Comparison of ENCODE assay signal across 22 cellular contexts in genomic region chr7:41416208-41416595, GRCh38.
"Had no signal": no experiment of that assay in that cellular context is flagged by ENCODE, and none has a peak within 500 bp of the region (broad histone marks: within the 10 kb centered on the region; RNA-seq: fewer than 3 reads in every experiment).

No MANE protein-coding gene starts in this region.

- DNase-seq: activated CD4-positive, alpha-beta T cell treated with anti-CD3 and anti-CD28 coated beads for 48 hours; activated CD8-positive, alpha-beta T cell treated with anti-CD3 and anti-CD28 coated beads for 36 hours; activated effector memory CD4-positive, alpha-beta T cell treated with anti-CD3 and anti-CD28 coated beads, Interleukin-2, amount 50 U/mL, for 16 hours; activated T-cell treated with anti-CD3 and anti-CD28 coated beads, Interleukin-2, amount 50 U/mL, for 48 hours; amniotic stem cell; central memory CD4-positive, alpha-beta T cell; colonic mucosa; esophagus squamous epithelium; kidney; left ventricle myocardium inferior; naive thymus-derived CD8-positive, alpha-beta T cell; posterior cingulate gyrus; retina; stimulated activated CD4-positive, alpha-beta T cell treated with anti-CD3 and anti-CD28 coated beads, Interleukin-2, amount 100 ng/mL, for 48 hours; T-helper 2 cell; thyroid gland had no signal

- H3K27ac ChIP-seq: colonic mucosa, esophagus squamous epithelium, gastroesophageal sphincter, left ventricle myocardium inferior, neutrophil, thyroid gland had no signal

- H3K4me1 ChIP-seq: colonic mucosa, esophagus squamous epithelium, gastroesophageal sphincter, left ventricle myocardium inferior, thyroid gland had no signal

- H3K9me3 ChIP-seq: colonic mucosa, esophagus squamous epithelium, gastroesophageal sphincter, neutrophil, thyroid gland had no signal

- H3K4me3 ChIP-seq: colonic mucosa, esophagus squamous epithelium, gastroesophageal sphincter, left ventricle myocardium inferior, thyroid gland had no signal

- ATAC-seq: activated CD8-positive, alpha-beta T cell treated with anti-CD3 and anti-CD28 coated beads for 36 hours; activated naive CD4-positive, alpha-beta T cell treated with anti-CD3 and anti-CD28 coated beads, Interleukin-2, amount 50 U/mL, for 72 hours; gastroesophageal sphincter; naive thymus-derived CD8-positive, alpha-beta T cell; stimulated activated memory B cell treated with anti-CD40 and anti-IgM and Interleukin-4, amounts not matched to agents 10 μg/mL and 1 μg/mL and 100 μg/mL, for 72 hours; WTC11 had no signal

- H3K27ac Mint-ChIP-seq: activated CD8-positive, alpha-beta T cell treated with anti-CD3 and anti-CD28 coated beads for 36 hours; activated naive CD4-positive, alpha-beta T cell treated with anti-CD3 and anti-CD28 coated beads, Interleukin-2, amount 50 U/mL, for 72 hours; memory B cell; naive thymus-derived CD8-positive, alpha-beta T cell; stimulated activated memory B cell treated with anti-CD40 and anti-IgM and Interleukin-4, amounts not matched to agents 10 μg/mL and 1 μg/mL and 100 μg/mL, for 72 hours; WTC11 had no signal

- H3K27me3 ChIP-seq: colonic mucosa, esophagus squamous epithelium, gastroesophageal sphincter, neutrophil, thyroid gland had no signal

- H3K4me1 Mint-ChIP-seq: naive thymus-derived CD8-positive, alpha-beta T cell; stimulated activated memory B cell treated with anti-CD40 and anti-IgM and Interleukin-4, amounts not matched to agents 10 μg/mL and 1 μg/mL and 100 μg/mL, for 72 hours had no signal

- H3K36me3 Mint-ChIP-seq: activated naive CD4-positive, alpha-beta T cell treated with anti-CD3 and anti-CD28 coated beads, Interleukin-2, amount 50 U/mL, for 72 hours; memory B cell; naive thymus-derived CD8-positive, alpha-beta T cell; stimulated activated memory B cell treated with anti-CD40 and anti-IgM and Interleukin-4, amounts not matched to agents 10 μg/mL and 1 μg/mL and 100 μg/mL, for 72 hours; WTC11 had no signal

- H3K4me3 Mint-ChIP-seq: activated CD8-positive, alpha-beta T cell treated with anti-CD3 and anti-CD28 coated beads for 36 hours; memory B cell; naive thymus-derived CD8-positive, alpha-beta T cell; stimulated activated memory B cell treated with anti-CD40 and anti-IgM and Interleukin-4, amounts not matched to agents 10 μg/mL and 1 μg/mL and 100 μg/mL, for 72 hours; WTC11 had no signal

- H3K36me3 ChIP-seq: colonic mucosa, esophagus squamous epithelium, gastroesophageal sphincter, left ventricle myocardium inferior, neutrophil, thyroid gland had no signal

- H3K27me3 Mint-ChIP-seq: activated CD8-positive, alpha-beta T cell treated with anti-CD3 and anti-CD28 coated beads for 36 hours; stimulated activated memory B cell treated with anti-CD40 and anti-IgM and Interleukin-4, amounts not matched to agents 10 μg/mL and 1 μg/mL and 100 μg/mL, for 72 hours had no signal
